ENCODE assay signal across 8 cellular contexts in genomic region chr14:64387232-64387737, GRCh38. TPM values are rescaled to one million over a fixed set of nuclear protein-coding genes. Genes with fewer than 3 reads are reported as not detected.
A peak's percentile ranks its signal among the peaks of the same experiment; 100 is the strongest.
DNase-seq lines count a peak whose midpoint lies in the region; ATAC-seq, FAIRE-seq and TF ChIP-seq lines count a peak whose summit lies in the region.

No MANE protein-coding gene starts in this region.

- H3K27ac ChIP-seq in BLaER1 treated with 17β-estradiol and CSF1 and Interleukin-3, amounts not matched to agents 10 nM and 100 nM = peak overlapping the region; percentile 72 to 96 (median 92)
- peak overlapping the region; percentile 43 to 88 (median 82) for H3K27ac ChIP-seq in heart right ventricle
- H3K27ac ChIP-seq in rectal smooth muscle tissue (ENCODE audit: low read depth, low read length) = peak overlapping the region; percentile 77

- ATAC-seq in heart right ventricle = peak; percentile 1 to 36 (median 14)

- no peaks in the 10 kb centered on the region for H3K27me3 ChIP-seq in BLaER1 treated with 17β-estradiol and CSF1 and Interleukin-3, amounts not matched to agents 10 nM and 100 nM
- no peaks in the 10 kb centered on the region for H3K27me3 ChIP-seq in heart right ventricle
- H3K27me3 ChIP-seq in rectal smooth muscle tissue (ENCODE audit: control insufficient read depth, insufficient read depth, low read length) = no peaks in the 10 kb centered on the region

- H3K9me3 ChIP-seq in BLaER1 treated with 17β-estradiol and CSF1 and Interleukin-3, amounts not matched to agents 10 nM and 100 nM (replicated peaks in 1 of 11) = no peaks in the 10 kb centered on the region
- no peaks in the 10 kb centered on the region for H3K9me3 ChIP-seq in heart right ventricle

- peaks cover 18 to 45% (median 33%) of the 10 kb centered on the region in 10 experiments for H3K4me1 ChIP-seq in BLaER1 treated with 17β-estradiol and CSF1 and Interleukin-3, amounts not matched to agents 10 nM and 100 nM
- H3K4me1 ChIP-seq in heart right ventricle (peaks cover 3 to 33% (median 16%) of the 10 kb centered on the region in 9 donors), rectal smooth muscle tissue (ENCODE audit: control insufficient read depth, insufficient read depth, low read length) (peaks cover 4% of the 10 kb centered on the region)

- DNase-seq in GM19239 (ENCODE audit: insufficient read length, low spot score) (no peak), LNCaP clone FGC (ENCODE audit: low read depth) (no peak), heart right ventricle (no peak), midbrain (lab: John Stamatoyannopoulos, UW) (no peak), islet precursor cell (no peak)
- DNase-seq in activated T-helper 1 cell treated with anti-CD3 and anti-CD28 coated beads, Interleukin-12 subunit alpha, Interleukin-12 subunit beta, Interleukin-2, Interleukin-4 antibody, amounts not matched to agents 30 ng/mL and 10 ng/mL and 1 ng/mL, durations not matched to agents 14 hours and 24 hours and 36 hours (ENCODE audit: low spot score) = peak; percentile 3

- H3K4me2 ChIP-seq in BLaER1 treated with 17β-estradiol and CSF1 and Interleukin-3, amounts not matched to agents 10 nM and 100 nM = peak overlapping the region; percentile 82 to 99 (median 96)

- peak overlapping the region; percentile 90 for H3K27ac Mint-ChIP-seq in activated T-helper 1 cell treated with anti-CD3 and anti-CD28 coated beads, Interleukin-12 subunit alpha, Interleukin-12 subunit beta, Interleukin-2, Interleukin-4 antibody, amounts not matched to agents 30 ng/mL and 10 ng/mL and 1 ng/mL, durations not matched to agents 14 hours and 24 hours and 36 hours

- peak overlapping the region; percentile 87 to 95 (median 90) for H3K9ac ChIP-seq in BLaER1 treated with 17β-estradiol and CSF1 and Interleukin-3, amounts not matched to agents 10 nM and 100 nM
- peak overlapping the region; percentile 85 for H3K9ac ChIP-seq in rectal smooth muscle tissue (ENCODE audit: low read length)

- H3K4me3 ChIP-seq in BLaER1 treated with 17β-estradiol and CSF1 and Interleukin-3, amounts not matched to agents 10 nM and 100 nM = peak overlapping the region; percentile 72 to 91 (median 79)
- H3K4me3 ChIP-seq in LNCaP clone FGC (ENCODE audit: low read depth, low read length) (peak overlapping the region; percentile 89), heart right ventricle (peak overlapping the region; percentile 54 to 96 (median 68)), rectal smooth muscle tissue (ENCODE audit: low read length) (peak overlapping the region; percentile 92)

- H4K20me1 ChIP-seq in BLaER1 treated with 17β-estradiol and CSF1 and Interleukin-3, amounts not matched to agents 10 nM and 100 nM = peaks cover 0 to 5% (median 0%) of the 10 kb centered on the region in 11 experiments; a peak in 4 of 22 replicates

- peak overlapping the region; percentile 97 for H3K4me3 Mint-ChIP-seq in activated T-helper 1 cell treated with anti-CD3 and anti-CD28 coated beads, Interleukin-12 subunit alpha, Interleukin-12 subunit beta, Interleukin-2, Interleukin-4 antibody, amounts not matched to agents 30 ng/mL and 10 ng/mL and 1 ng/mL, durations not matched to agents 14 hours and 24 hours and 36 hours

- peaks cover 17% of the 10 kb centered on the region for H3K36me3 Mint-ChIP-seq in activated T-helper 1 cell treated with anti-CD3 and anti-CD28 coated beads, Interleukin-12 subunit alpha, Interleukin-12 subunit beta, Interleukin-2, Interleukin-4 antibody, amounts not matched to agents 30 ng/mL and 10 ng/mL and 1 ng/mL, durations not matched to agents 14 hours and 24 hours and 36 hours (ENCODE audit: low read depth)

- peaks cover 23% of the 10 kb centered on the region for H3K4me1 Mint-ChIP-seq in activated T-helper 1 cell treated with anti-CD3 and anti-CD28 coated beads, Interleukin-12 subunit alpha, Interleukin-12 subunit beta, Interleukin-2, Interleukin-4 antibody, amounts not matched to agents 30 ng/mL and 10 ng/mL and 1 ng/mL, durations not matched to agents 14 hours and 24 hours and 36 hours (ENCODE audit: low read depth)

- H3K27me3 Mint-ChIP-seq in activated T-helper 1 cell treated with anti-CD3 and anti-CD28 coated beads, Interleukin-12 subunit alpha, Interleukin-12 subunit beta, Interleukin-2, Interleukin-4 antibody, amounts not matched to agents 30 ng/mL and 10 ng/mL and 1 ng/mL, durations not matched to agents 14 hours and 24 hours and 36 hours (ENCODE audit: insufficient read depth) = no peaks in the 10 kb centered on the region

- H3K36me3 ChIP-seq in BLaER1 treated with 17β-estradiol and CSF1 and Interleukin-3, amounts not matched to agents 10 nM and 100 nM = peaks cover 8 to 26% (median 22%) of the 10 kb centered on the region in 11 experiments; a peak in 21 of 22 replicates
- peaks cover 0 to 16% (median 0%) of the 10 kb centered on the region in 9 donors for H3K36me3 ChIP-seq in heart right ventricle
- no peaks in the 10 kb centered on the region for H3K36me3 ChIP-seq in rectal smooth muscle tissue (ENCODE audit: control insufficient read depth, insufficient read depth, low read length)

- TF ChIP-seq CTCF in LNCaP clone FGC (IDR thresholded peaks at IDR 0.05; ENCODE audit: control insufficient read depth, extremely low read depth, insufficient read depth) (no peak), heart right ventricle (IDR thresholded peaks at IDR 0.05) (no peak)

- 3 to 6% methylated on average over 25 of the region's 25 CpGs for WGBS in heart right ventricle, 2 donors

- FAIRE-seq in GM19239 (lab: Jason Lieb, UNC) = peak; percentile 64

- no peaks in the 10 kb centered on the region for H3K9me3 Mint-ChIP-seq in activated T-helper 1 cell treated with anti-CD3 and anti-CD28 coated beads, Interleukin-12 subunit alpha, Interleukin-12 subunit beta, Interleukin-2, Interleukin-4 antibody, amounts not matched to agents 30 ng/mL and 10 ng/mL and 1 ng/mL, durations not matched to agents 14 hours and 24 hours and 36 hours

- intact Hi-C loops in activated T-helper 1 cell treated with anti-CD3 and anti-CD28 coated beads, Interleukin-12 subunit alpha, Interleukin-12 subunit beta, Interleukin-2, Interleukin-4 antibody, amounts not matched to agents 30 ng/mL and 10 ng/mL and 1 ng/mL, durations not matched to agents 14 hours and 24 hours and 36 hours (cut with micrococcal nuclease) = loop anchor here (5.0 kb wide), 2 partner anchors 600 to 845 kb away; partner anchors contain the start of genes FNTB and PPP2R5E
- intact Hi-C loops in heart right ventricle (cut with DNase I) = loop anchor here in 3 of 10 donors (5.0 kb wide), 1 partner anchor 45 kb away; no protein-coding TSS in a partner anchor

RNA-seq across cellular contexts. Expression of gene MTHFD1, which starts 0.9 kb away (rescaled TPM):
- 241 and 244 TPM in 2 replicates for total RNA-seq in activated T-helper 1 cell treated with anti-CD3 and anti-CD28 coated beads, Interleukin-12 subunit alpha, Interleukin-12 subunit beta, Interleukin-2, Interleukin-4 antibody, amounts not matched to agents 30 ng/mL and 10 ng/mL and 1 ng/mL, durations not matched to agents 14 hours and 24 hours and 36 hours
- 10 to 100 TPM; 49.8 to 85.2 (median 66.9) TPM for total RNA-seq in heart right ventricle
- 10 to 100 TPM; 34.5 to 47.7 TPM for polyA plus RNA-seq in heart right ventricle
